Comparison of ENCODE assay signal across 14 cellular contexts in genomic region chr10:95830044-95830443, GRCh38.
"Had no signal": no experiment of that assay in that cellular context is flagged by ENCODE, and none has a peak within 500 bp of the region (broad histone marks: within the 10 kb centered on the region; RNA-seq: fewer than 3 reads in every experiment).

No MANE protein-coding gene starts in this region.

- H3K27ac Mint-ChIP-seq: activated naive CD4-positive, alpha-beta T cell treated with anti-CD3 and anti-CD28 coated beads, Interleukin-2, amount 50 U/mL, for 24 hours; progenitor cell of endocrine pancreas had no signal

- H3K4me3 Mint-ChIP-seq: activated naive CD4-positive, alpha-beta T cell treated with anti-CD3 and anti-CD28 coated beads, Interleukin-2, amount 50 U/mL, for 24 hours; activated T-cell treated with anti-CD3 and anti-CD28 coated beads, Interleukin-2, amount 50 U/mL, for 4 hours had no signal

- H3K36me3 Mint-ChIP-seq: activated naive CD4-positive, alpha-beta T cell treated with anti-CD3 and anti-CD28 coated beads, Interleukin-2, amount 50 U/mL, for 24 hours had no signal

- H3K9me3 Mint-ChIP-seq: activated naive CD4-positive, alpha-beta T cell treated with anti-CD3 and anti-CD28 coated beads, Interleukin-2, amount 50 U/mL, for 24 hours; stimulated activated naive CD8-positive, alpha-beta T cell treated with anti-CD3 and anti-CD28 coated beads, Interleukin-15, Interleukin-2, amounts not matched to agents 100 ng/mL and 50 ng/mL, for 24 hours had no signal

- DNase-seq: activated CD4-positive, alpha-beta T cell treated with anti-CD3 and anti-CD28 coated beads, Interleukin-2, amount 50 U/mL, for 4 hours; activated CD4-positive, CD25-positive, alpha-beta regulatory T cell treated with anti-CD3 and anti-CD28 coated beads, Interleukin-2, amount 50 U/mL, for 72 hours; activated gamma-delta T cell; activated T-cell treated with anti-CD3 and anti-CD28 coated beads, Interleukin-2, amount 50 U/mL, for 4 hours; dorsolateral prefrontal cortex; lower lobe of right lung; occipital lobe; stimulated activated CD4-positive, alpha-beta T cell treated with anti-CD3 and anti-CD28 coated beads, Interleukin-12 subunit alpha, Interleukin-12 subunit beta, amount 100 ng/mL, for 4 hours; stimulated activated CD4-positive, alpha-beta T cell treated with anti-CD3 and anti-CD28 coated beads, Interleukin-1b, Interleukin-23, amount 100 ng/mL, for 48 hours; stimulated activated CD8-positive, alpha-beta memory T cell treated with anti-CD3 and anti-CD28 coated beads, Interleukin-4, amount 100 ng/mL, for 48 hours; T1000 had no signal

- ATAC-seq: activated T-cell treated with anti-CD3 and anti-CD28 coated beads, Interleukin-2, amount 50 U/mL, for 4 hours; lower lobe of right lung had no signal

- H3K27me3 Mint-ChIP-seq: activated naive CD4-positive, alpha-beta T cell treated with anti-CD3 and anti-CD28 coated beads, Interleukin-2, amount 50 U/mL, for 24 hours; progenitor cell of endocrine pancreas; stimulated activated naive CD8-positive, alpha-beta T cell treated with anti-CD3 and anti-CD28 coated beads, Interleukin-15, Interleukin-2, amounts not matched to agents 100 ng/mL and 50 ng/mL, for 24 hours had no signal

- H3K4me1 Mint-ChIP-seq: activated naive CD4-positive, alpha-beta T cell treated with anti-CD3 and anti-CD28 coated beads, Interleukin-2, amount 50 U/mL, for 24 hours had no signal
